22 cellular contexts compared by ENCODE assay signal in genomic region chr1:235139315-235139714, GRCh38. TPM values are rescaled to one million over a fixed set of nuclear protein-coding genes. Genes with fewer than 3 reads are reported as not detected.
DNase-seq lines count a peak whose midpoint lies in the region; ATAC-seq, FAIRE-seq and TF ChIP-seq lines count a peak whose summit lies in the region.
"Had no signal": no experiment of that assay in that cellular context is flagged by ENCODE, and none has a peak within 500 bp of the region (broad histone marks: within the 10 kb centered on the region; RNA-seq: fewer than 3 reads in every experiment).

No MANE protein-coding gene starts in this region.

- no peak overlapping the region for H3K4me3 ChIP-seq in small intestine (ENCODE audit: low read depth in 1 of 2, low read length in 2 of 2)
- H3K4me3 ChIP-seq: MG63 had no signal

- H3K4me3 Mint-ChIP-seq in activated T-cell treated with anti-CD3 and anti-CD28 coated beads, Interleukin-2, amount 50 U/mL, for 72 hours, result peak overlapping the region in 1 of 2 donors; percentile 1
- H3K4me3 Mint-ChIP-seq in WTC11, result no peak overlapping the region
- H3K4me3 Mint-ChIP-seq in activated naive CD8-positive, alpha-beta T cell treated with anti-CD3 and anti-CD28 coated beads, Interleukin-2, amount 50 U/mL, for 24 hours, result no peak overlapping the region
- H3K4me3 Mint-ChIP-seq in stimulated activated effector memory CD8-positive, alpha-beta T cell treated with anti-CD3 and anti-CD28 coated beads, Interleukin-12 subunit alpha, Interleukin-12 subunit beta, amount 100 ng/mL, for 72 hours, result no peak overlapping the region
- H3K4me3 Mint-ChIP-seq: CD4-positive, alpha-beta memory T cell; H9 had no signal

- H3K9me3 ChIP-seq in small intestine (ENCODE audit: control insufficient read depth, low read depth), result no peaks in the 10 kb centered on the region
- H3K9me3 ChIP-seq: MG63 had no signal

- peaks cover 22% of the 10 kb centered on the region for H3K4me1 Mint-ChIP-seq in activated T-cell treated with anti-CD3 and anti-CD28 coated beads, Interleukin-2, amount 50 U/mL, for 72 hours (ENCODE audit: low read depth)
- no peaks in the 10 kb centered on the region for H3K4me1 Mint-ChIP-seq in WTC11
- H3K4me1 Mint-ChIP-seq in activated naive CD8-positive, alpha-beta T cell treated with anti-CD3 and anti-CD28 coated beads, Interleukin-2, amount 50 U/mL, for 24 hours, result peaks cover 20% of the 10 kb centered on the region
- H3K4me1 Mint-ChIP-seq in stimulated activated effector memory CD8-positive, alpha-beta T cell treated with anti-CD3 and anti-CD28 coated beads, Interleukin-12 subunit alpha, Interleukin-12 subunit beta, amount 100 ng/mL, for 72 hours, result peaks cover 17% of the 10 kb centered on the region
- H3K4me1 Mint-ChIP-seq: H9 had no signal

- no peaks in the 10 kb centered on the region for H3K27me3 Mint-ChIP-seq in activated T-cell treated with anti-CD3 and anti-CD28 coated beads, Interleukin-2, amount 50 U/mL, for 72 hours (ENCODE audit: low read depth)
- no peaks in the 10 kb centered on the region for H3K27me3 Mint-ChIP-seq in WTC11 (ENCODE audit: low read depth)
- no peaks in the 10 kb centered on the region for H3K27me3 Mint-ChIP-seq in activated naive CD8-positive, alpha-beta T cell treated with anti-CD3 and anti-CD28 coated beads, Interleukin-2, amount 50 U/mL, for 24 hours
- H3K27me3 Mint-ChIP-seq: CD4-positive, alpha-beta memory T cell had no signal

- H3K27me3 ChIP-seq in small intestine (ENCODE audit: control insufficient read depth in 2 of 2, insufficient read depth in 2 of 2, low read length in 2 of 2), result no peaks in the 10 kb centered on the region
- H3K27me3 ChIP-seq: MG63 had no signal

- POLR2A ChIA-PET in WTC11 (lab: Charles Lee), result no interaction called here

- no peak for FAIRE-seq in small intestine (lab: Jason Lieb, UNC)
- FAIRE-seq: D721Med, GM12892 had no signal

- no peaks in the 10 kb centered on the region for H3K4me1 ChIP-seq in small intestine (ENCODE audit: control insufficient read depth in 2 of 2, insufficient read depth in 1 of 2, low read depth in 1 of 2, low read length in 1 of 2)

- ATAC-seq in activated T-cell treated with anti-CD3 and anti-CD28 coated beads, Interleukin-2, amount 50 U/mL, for 72 hours (replicated peaks in 1 of 2), result peak in 1 of 2 donors; percentile 9
- ATAC-seq in WTC11 (no peak), HG03432 (IDR thresholded peaks at IDR 0.05; ENCODE audit: unreplicated experiment) (no peak)
- no peak for ATAC-seq in activated naive CD8-positive, alpha-beta T cell treated with anti-CD3 and anti-CD28 coated beads, Interleukin-2, amount 50 U/mL, for 24 hours
- no peak for ATAC-seq in stimulated activated effector memory CD8-positive, alpha-beta T cell treated with anti-CD3 and anti-CD28 coated beads, Interleukin-12 subunit alpha, Interleukin-12 subunit beta, amount 100 ng/mL, for 72 hours

- 94 to 96% (median 96%) methylated on average over 5 of the region's 5 CpGs for WGBS in small intestine, 3 donors

- peak overlapping the region; percentile 27 for H3K27ac Mint-ChIP-seq in activated T-cell treated with anti-CD3 and anti-CD28 coated beads, Interleukin-2, amount 50 U/mL, for 72 hours
- 0 out of 2 replicates have a peak overlapping the region, but pooled peaks have one; percentile 33 for H3K27ac Mint-ChIP-seq in WTC11
- H3K27ac Mint-ChIP-seq in activated naive CD8-positive, alpha-beta T cell treated with anti-CD3 and anti-CD28 coated beads, Interleukin-2, amount 50 U/mL, for 24 hours, result peak overlapping the region; percentile 67
- peak overlapping the region; percentile 82 for H3K27ac Mint-ChIP-seq in stimulated activated effector memory CD8-positive, alpha-beta T cell treated with anti-CD3 and anti-CD28 coated beads, Interleukin-12 subunit alpha, Interleukin-12 subunit beta, amount 100 ng/mL, for 72 hours

- peaks cover 14 to 18% of the 10 kb centered on the region in 2 donors for H3K36me3 ChIP-seq in small intestine (ENCODE audit: control insufficient read depth in 2 of 2, insufficient read depth in 2 of 2, low read length in 2 of 2)

- H3K9me3 Mint-ChIP-seq in activated T-cell treated with anti-CD3 and anti-CD28 coated beads, Interleukin-2, amount 50 U/mL, for 72 hours, result no peaks in the 10 kb centered on the region
- H3K9me3 Mint-ChIP-seq in WTC11, result peaks cover 3% of the 10 kb centered on the region; the same call in 1 of the 2 replicates
- H3K9me3 Mint-ChIP-seq in activated naive CD8-positive, alpha-beta T cell treated with anti-CD3 and anti-CD28 coated beads, Interleukin-2, amount 50 U/mL, for 24 hours, result no peaks in the 10 kb centered on the region
- H3K9me3 Mint-ChIP-seq in stimulated activated effector memory CD8-positive, alpha-beta T cell treated with anti-CD3 and anti-CD28 coated beads, Interleukin-12 subunit alpha, Interleukin-12 subunit beta, amount 100 ng/mL, for 72 hours, result no peaks in the 10 kb centered on the region
- H3K9me3 Mint-ChIP-seq: H9 had no signal

- H3K27ac ChIP-seq in caudate nucleus (ENCODE audit: low read depth, low read length) (no peak overlapping the region), small intestine (ENCODE audit: low read depth in 1 of 2, low read length in 1 of 2) (no peak overlapping the region)

- no peak for DNase-seq in activated T-cell treated with anti-CD3 and anti-CD28 coated beads, Interleukin-2, amount 50 U/mL, for 72 hours
- no peak for DNase-seq in activated T-cell treated with anti-CD3 and anti-CD28 coated beads, Interleukin-2, amount 50 U/mL, for 48 hours
- DNase-seq in WTC11 (ENCODE audit: low spot score) (no peak), caudate nucleus (lab: John Stamatoyannopoulos, UW) (no peak), small intestine (no peak)
- DNase-seq in activated naive CD8-positive, alpha-beta T cell treated with anti-CD3 and anti-CD28 coated beads, Interleukin-2, amount 50 U/mL, for 24 hours, result no peak
- no peak for DNase-seq in stimulated activated effector memory CD8-positive, alpha-beta T cell treated with anti-CD3 and anti-CD28 coated beads, Interleukin-12 subunit alpha, Interleukin-12 subunit beta, amount 100 ng/mL, for 72 hours (ENCODE audit: low spot score in 2 of 2)
- DNase-seq: ACHN; CD4-positive, alpha-beta memory T cell; DND-41; GDM1; H9; MG63; NCI-H1092 treated with DMSO at 0.1 percent for 48 hours; NCI-H1694; NCI-H345; NCI-H526 treated with DMSO at 0.1 percent for 48 hours; NK-92 treated with Interleukin-12 subunit alpha and Interleukin-12 subunit beta, amount 100 ng/mL, for 24 hours; OCI-M1 had no signal

- H3K36me3 Mint-ChIP-seq in activated T-cell treated with anti-CD3 and anti-CD28 coated beads, Interleukin-2, amount 50 U/mL, for 72 hours (ENCODE audit: insufficient read depth in 2 of 2), result peaks cover 11 to 38% of the 10 kb centered on the region in 2 donors
- peaks cover 80% of the 10 kb centered on the region for H3K36me3 Mint-ChIP-seq in WTC11
- H3K36me3 Mint-ChIP-seq in activated naive CD8-positive, alpha-beta T cell treated with anti-CD3 and anti-CD28 coated beads, Interleukin-2, amount 50 U/mL, for 24 hours (ENCODE audit: low read depth), result peaks cover 71% of the 10 kb centered on the region
- peaks cover 57% of the 10 kb centered on the region for H3K36me3 Mint-ChIP-seq in stimulated activated effector memory CD8-positive, alpha-beta T cell treated with anti-CD3 and anti-CD28 coated beads, Interleukin-12 subunit alpha, Interleukin-12 subunit beta, amount 100 ng/mL, for 72 hours

- CTCF ChIA-PET in WTC11 (lab: Charles Lee), result interaction anchor here (0.7 kb wide), 1 partner anchor 36 kb away, joined by 3 read pairs; no protein-coding TSS in a partner anchor

- TF ChIP-seq CTCF in WTC11 (IDR thresholded peaks at IDR 0.05), result no peak

TF ChIP-seq in WTC11, 78 proteins besides CTCF, POLR2A, EP300 and RAD21 (continues in another document):
- TF ChIP-seq MXD4 (CRISPR knock-in tag; IDR thresholded peaks at IDR 0.05; ENCODE audit: borderline replicate concordance) (no peak), ZNF425 (CRISPR knock-in tag; conservative IDR thresholded peaks at IDR 0.05) (no peak)

RNA-seq across cellular contexts. Expression of gene TOMM20, which starts 10.7 kb away (rescaled TPM):
- total RNA-seq in activated T-cell treated with anti-CD3 and anti-CD28 coated beads, Interleukin-2, amount 50 U/mL, for 72 hours, result 100 to 1,000 TPM; 140 to 154 TPM
- 180 to 184 TPM (median 182 TPM) in 3 replicates for total RNA-seq in WTC11 (2021)
- polyA plus RNA-seq in small intestine, result 10 to 100 TPM; 44.1 to 91.6 (median 61.6) TPM

RNA-seq across cellular contexts. Expression of gene RBM34, which starts 21.7 kb away (rescaled TPM):
- 100 to 1,000 TPM; 127 to 128 TPM for total RNA-seq in activated T-cell treated with anti-CD3 and anti-CD28 coated beads, Interleukin-2, amount 50 U/mL, for 72 hours
- total RNA-seq in WTC11 (2021), result 97.4 to 112 TPM (median 104 TPM) in 3 replicates
- polyA plus RNA-seq in small intestine, result 10 to 100 TPM; 51.8 to 76.7 (median 54.3) TPM

Comparison
In these comparisons a context has a peak if more than half of its experiments do, and no peak if none do; other contexts are left out.
1. H3K27ac Mint-ChIP-seq: peak in every context shown above with its lines; median percentile 82 in stimulated activated effector memory CD8-positive, alpha-beta T cell treated with anti-CD3 and anti-CD28 coated beads, Interleukin-12 subunit alpha, Interleukin-12 subunit beta, amount 100 ng/mL, for 72 hours; 67 in activated naive CD8-positive, alpha-beta T cell treated with anti-CD3 and anti-CD28 coated beads, Interleukin-2, amount 50 U/mL, for 24 hours; 33 in WTC11; 27 in activated T-cell treated with anti-CD3 and anti-CD28 coated beads, Interleukin-2, amount 50 U/mL, for 72 hours.